Comparison of ENCODE assay signal across 26 cellular contexts in the genomic region with DNA sequence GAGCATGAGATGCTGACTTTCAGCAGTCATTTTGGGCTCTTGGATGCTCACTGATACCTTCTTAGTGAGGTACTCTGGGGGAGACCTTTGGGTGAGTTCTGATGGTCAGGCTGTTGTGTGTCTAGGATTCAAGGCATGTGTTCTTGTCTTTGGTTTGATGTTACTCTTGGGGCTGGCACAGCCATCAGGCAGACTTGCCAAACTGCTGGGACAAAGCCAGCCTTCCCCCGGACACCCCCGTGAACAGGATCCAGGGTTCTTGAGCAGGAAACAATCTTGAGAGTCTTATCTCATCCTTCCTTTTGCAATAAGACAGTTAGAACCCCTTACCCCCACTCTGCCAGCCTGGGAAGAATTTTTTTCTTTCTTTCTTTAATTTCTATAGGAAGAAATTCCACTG. TPM values are rescaled to one million over a fixed set of nuclear protein-coding genes. Genes with fewer than 3 reads are reported as not detected.
DNase-seq lines count a peak whose midpoint lies in the region; ATAC-seq and TF ChIP-seq lines count a peak whose summit lies in the region.
"Had no signal": no experiment of that assay in that cellular context is flagged by ENCODE, and none has a peak within 500 bp of the region (broad histone marks: within the 10 kb centered on the region; RNA-seq: fewer than 3 reads in every experiment).

No MANE protein-coding gene starts in this region.

- no peak overlapping the region for H3K56ac ChIP-seq in IMR-90 (ENCODE audit: extremely low read depth, insufficient read depth, low read length)

- no peak for TF ChIP-seq POLR2A in IMR-90 (IDR thresholded peaks at IDR 0.05; ENCODE audit: low read depth, low read length)

- H3K36me3 ChIP-seq in BLaER1 treated with 17β-estradiol and CSF1 and Interleukin-3, amounts not matched to agents 10 nM and 100 nM, result peaks cover 11 to 50% (median 20%) of the 10 kb centered on the region in 11 experiments
- H3K36me3 ChIP-seq in IMR-90 (ENCODE audit: control insufficient read depth, insufficient read depth, low read length), result peaks cover 6% of the 10 kb centered on the region

- peak overlapping the region; percentile 31 for H2AK9ac ChIP-seq in IMR-90 (replicated peaks; ENCODE audit: low read depth, low read length, poor library complexity)

- H3K79me1 ChIP-seq in IMR-90 (ENCODE audit: low read depth in 1 of 2, low read length in 2 of 2), result peaks cover 23 to 48% of the 10 kb centered on the region in 2 experiments; a peak in 3 of 4 replicates

- 0 out of 2 replicates have a peak overlapping the region, but pooled peaks have one; percentile 5 for H3K23ac ChIP-seq in IMR-90 (ENCODE audit: low read depth, low read length)

- dilution Hi-C loops in IMR-90 (cut with HindIII; ENCODE audit: low sequenced_read_pairs, unreplicated experiment), result no loop called here

- H4K91ac ChIP-seq in IMR-90 (ENCODE audit: insufficient read depth, low read depth, low read length), result peak overlapping the region; percentile 13; the same call in 1 of the 2 replicates

- H2AFZ ChIP-seq in IMR-90 (replicated peaks; ENCODE audit: low read length, poor library complexity), result no peak overlapping the region

- H3K18ac ChIP-seq in IMR-90 (ENCODE audit: low read depth, low read length), result peak overlapping the region; percentile 19; the same call in 1 of the 2 replicates

- ATAC-seq in IMR-90 (ENCODE audit: low read depth), result no peak
- ATAC-seq: activated CD4-positive, CD25-positive, alpha-beta regulatory T cell treated with anti-CD3 and anti-CD28 coated beads, Interleukin-2, amount 50 U/mL, for 24 hours; stimulated activated memory B cell treated with anti-CD40 and anti-IgM and Interleukin-4, amounts not matched to agents 10 μg/mL and 1 μg/mL and 100 μg/mL, for 72 hours; T-cell had no signal

- peak overlapping the region; percentile 13 to 73 (median 46); a peak in 19 of 22 replicates for H3K4me2 ChIP-seq in BLaER1 treated with 17β-estradiol and CSF1 and Interleukin-3, amounts not matched to agents 10 nM and 100 nM
- no peak overlapping the region for H3K4me2 ChIP-seq in IMR-90 (ENCODE audit: low read depth, low read length)
- H3K4me2 ChIP-seq: KMS-11 had no signal

- peak overlapping the region; percentile 29; the same call in 2 of the 3 replicates for H2BK15ac ChIP-seq in IMR-90 (ENCODE audit: low read depth, low read length)

- no peaks in the 10 kb centered on the region for H3K27me3 ChIP-seq in BLaER1 treated with 17β-estradiol and CSF1 and Interleukin-3, amounts not matched to agents 10 nM and 100 nM
- H3K27me3 ChIP-seq in IMR-90 (ENCODE audit: control insufficient read depth, insufficient read depth, low read length), result no peaks in the 10 kb centered on the region
- H3K27me3 ChIP-seq: right atrium auricular region had no signal

- H3K9me3 ChIP-seq in BLaER1 treated with 17β-estradiol and CSF1 and Interleukin-3, amounts not matched to agents 10 nM and 100 nM (replicated peaks in 1 of 11), result peaks cover 0 to 5% (median 0%) of the 10 kb centered on the region in 11 experiments; a peak in 2 of 22 replicates
- H3K9me3 ChIP-seq in IMR-90 (ENCODE audit: control insufficient read depth, insufficient read depth, low read length), result no peaks in the 10 kb centered on the region
- H3K9me3 ChIP-seq: right atrium auricular region had no signal

- no peak overlapping the region for H3K9ac ChIP-seq in BLaER1 treated with 17β-estradiol and CSF1 and Interleukin-3, amounts not matched to agents 10 nM and 100 nM
- no peak overlapping the region for H3K9ac ChIP-seq in IMR-90 (ENCODE audit: low read depth, low read length)
- H3K9ac ChIP-seq: KMS-11 had no signal

- WGBS in IMR-90 (ENCODE audit: extremely low coverage in 2 of 2, insufficient read length in 1 of 2), 2 experiments, result 25% methylated on average over 2 of the region's 2 CpGs; no CpG with 5 or more reads in 1 of the 2 experiments

- DNase-seq in IMR-90 (no peak), fibroblast of gingiva (ENCODE audit: low read depth) (peak; percentile 44), posterior cingulate gyrus (peak in 8 of 10 donors; percentile 14 to 89 (median 52)), ecto neural progenitor cell (ENCODE audit: low spot score) (no peak), NCI-H748 (lab: John Stamatoyannopoulos, UW; ENCODE audit: unreplicated experiment) (no peak), DMS153 treated with DMSO at 0.1 percent for 48 hours (lab: John Stamatoyannopoulos, UW; ENCODE audit: unreplicated experiment) (no peak)
- DNase-seq: activated CD4-positive, alpha-beta memory T cell treated with anti-CD3 and anti-CD28 coated beads, Interleukin-2, amount 10 ng/mL, durations not matched to agents 7 days and 5 days; activated effector memory CD4-positive, alpha-beta T cell treated with Interleukin-2 at 50 U/mL for 16 hours; activated naive CD8-positive, alpha-beta T cell treated with anti-CD3 and anti-CD28 coated beads, Interleukin-2, amount 10 ng/mL, durations not matched to agents 7 days and 5 days; CD4-positive, alpha-beta memory T cell; DMS153; GDM1; GOT3; left cardiac atrium; mesendoderm; naive B cell; NCI-H524; NK-92 treated with Interleukin-12 subunit alpha and Interleukin-12 subunit beta, amount 100 ng/mL, for 24 hours; SHP77 treated with DMSO at 0.1 percent for 48 hours; stimulated activated CD4-positive, alpha-beta T cell treated with anti-CD3 and anti-CD28 coated beads, Interleukin-4, amount 100 ng/mL, for 1 hour; T-cell had no signal

- TF ChIP-seq CTCF in IMR-90 (conservative IDR thresholded peaks at IDR 0.05; ENCODE audit: low read depth, low read length), result no peak

- H4K8ac ChIP-seq in IMR-90 (ENCODE audit: low read depth in 2 of 2, low read length in 2 of 2), result peak overlapping the region in 1 of 2 experiments; percentile 53; a peak in 1 of 4 replicates

- POLR2A ChIA-PET in IMR-90 (lab: Charles Lee; ENCODE audit: unreplicated experiment), result no interaction called here

- CTCF ChIA-PET in IMR-90 (lab: Yijun Ruan, JAX), result no interaction called here

- H2AK5ac ChIP-seq in IMR-90 (ENCODE audit: low read depth, low read length), result peak overlapping the region; percentile 49

- intact Hi-C loops in IMR-90 (cut with micrococcal nuclease) (no loop called here), posterior cingulate gyrus (cut with DNase I) (no loop called here)

- H2BK20ac ChIP-seq in IMR-90 (ENCODE audit: low read depth, low read length), result no peak overlapping the region

- no peak overlapping the region for H3K27ac ChIP-seq in BLaER1 treated with 17β-estradiol and CSF1 and Interleukin-3, amounts not matched to agents 10 nM and 100 nM
- peak overlapping the region; percentile 14; the same call in 1 of the 2 replicates for H3K27ac ChIP-seq in IMR-90 (ENCODE audit: insufficient read depth, low read length)
- H3K27ac ChIP-seq: KMS-11, right atrium auricular region had no signal

- peak overlapping the region; percentile 80; the same call in 1 of the 2 replicates for H3K14ac ChIP-seq in IMR-90 (replicated peaks; ENCODE audit: low read depth, low read length)

- in situ Hi-C loops in IMR-90 (cut with MboI; ENCODE audit: low sequenced_read_pairs), result no loop called here

- no peak overlapping the region for H3K4me3 ChIP-seq in BLaER1 treated with 17β-estradiol and CSF1 and Interleukin-3, amounts not matched to agents 10 nM and 100 nM
- H3K4me3 ChIP-seq in IMR-90 (ENCODE audit: insufficient read depth, low read depth, low read length), result no peak overlapping the region
- H3K4me3 ChIP-seq: right atrium auricular region had no signal

- peak overlapping the region; percentile 22 for H2BK5ac ChIP-seq in IMR-90 (ENCODE audit: low read depth, low read length, poor library complexity, severe bottlenecking)

- BruUV-seq in IMR-90 (replicated peaks; lab: Mats Ljungman, UMichigan), result no TSS peak

- peak overlapping the region; percentile 32; the same call in 1 of the 2 replicates for H2BK120ac ChIP-seq in IMR-90 (ENCODE audit: low read depth, low read length)

- no peak for TF ChIP-seq RAD21 in IMR-90 (IDR thresholded peaks at IDR 0.05; ENCODE audit: low read length)

- H3K9me1 ChIP-seq in IMR-90 (ENCODE audit: insufficient read depth, low read length), result peaks cover 16% of the 10 kb centered on the region

- H4K5ac ChIP-seq in IMR-90 (ENCODE audit: low read depth, low read length), result no peak overlapping the region

- H4K20me1 ChIP-seq in BLaER1 treated with 17β-estradiol and CSF1 and Interleukin-3, amounts not matched to agents 10 nM and 100 nM, result peaks cover 7 to 90% (median 14%) of the 10 kb centered on the region in 11 experiments; a peak in 15 of 22 replicates
- H4K20me1 ChIP-seq in IMR-90 (ENCODE audit: insufficient read depth, low read length), result peaks cover 15% of the 10 kb centered on the region

- peak overlapping the region; percentile 37 for H3K4ac ChIP-seq in IMR-90 (ENCODE audit: low read depth, low read length)

- peaks cover 14 to 32% (median 20%) of the 10 kb centered on the region in 10 experiments; a peak in 19 of 20 replicates for H3K4me1 ChIP-seq in BLaER1 treated with 17β-estradiol and CSF1 and Interleukin-3, amounts not matched to agents 10 nM and 100 nM
- H3K4me1 ChIP-seq in IMR-90 (ENCODE audit: control insufficient read depth, insufficient read depth, low read length), result peaks cover 19% of the 10 kb centered on the region

TF ChIP-seq in IMR-90, 13 proteins besides CTCF, POLR2A, EP300 and RAD21 (continues in another document):
- TF ChIP-seq BHLHE40 (IDR thresholded peaks at IDR 0.05; ENCODE audit: low read depth, low read length), result no peak
- no peak for TF ChIP-seq MXI1 (IDR thresholded peaks at IDR 0.05; ENCODE audit: borderline replicate concordance, low read depth, low read length)
- no peak for TF ChIP-seq RCOR1 (IDR thresholded peaks at IDR 0.05; ENCODE audit: insufficient replicate concordance, low read length)
- TF ChIP-seq CHD1 (IDR thresholded peaks at IDR 0.05; ENCODE audit: low read depth, low read length), result no peak
- no peak for TF ChIP-seq MAZ (IDR thresholded peaks at IDR 0.05; ENCODE audit: borderline replicate concordance, low read depth, low read length)
- TF ChIP-seq FOS (IDR thresholded peaks at IDR 0.05; ENCODE audit: low read depth, low read length), result no peak

RNA-seq across cellular contexts. Expression of gene SUFU, which starts 42.2 kb away (rescaled TPM):
- total RNA-seq in IMR-90 (2012; rRNA removed), result 2.2 TPM in 2 replicates
- polyA plus RNA-seq in IMR-90 (2012; rRNA removed), result 10.0 and 11.0 TPM in 2 replicates
- polyA plus RNA-seq in IMR-90 (2012; cell fraction: cytosol; rRNA removed), result 6.7 and 10.8 TPM in 2 replicates
- 15.7 and 18.1 TPM in 2 replicates for polyA plus RNA-seq in IMR-90 (2012; cell fraction: nucleus; rRNA removed; ENCODE audit: low replicate concordance)

RNA-seq across cellular contexts. Expression of gene ACTR1A, which starts 43.5 kb away (rescaled TPM):
- total RNA-seq in IMR-90 (2012; rRNA removed), result 126 and 157 TPM in 2 replicates
- polyA plus RNA-seq in IMR-90 (2012; rRNA removed), result 142 and 155 TPM in 2 replicates
- polyA plus RNA-seq in IMR-90 (2012; cell fraction: cytosol; rRNA removed), result 97.3 and 131 TPM in 2 replicates
- polyA plus RNA-seq in IMR-90 (2012; cell fraction: nucleus; rRNA removed; ENCODE audit: low replicate concordance), result 83.9 and 84.0 TPM in 2 replicates

Comparison
In these comparisons a context has a peak if more than half of its experiments do, and no peak if none do; other contexts are left out.
1. DNase-seq: peak in fibroblast of gingiva (single experiment) and posterior cingulate gyrus (8 of 10); none in IMR-90 (single experiment), ecto neural progenitor cell (single experiment), NCI-H748 (single experiment) and DMS153 treated with DMSO at 0.1 percent for 48 hours (single experiment).